In the genomic region with DNA sequence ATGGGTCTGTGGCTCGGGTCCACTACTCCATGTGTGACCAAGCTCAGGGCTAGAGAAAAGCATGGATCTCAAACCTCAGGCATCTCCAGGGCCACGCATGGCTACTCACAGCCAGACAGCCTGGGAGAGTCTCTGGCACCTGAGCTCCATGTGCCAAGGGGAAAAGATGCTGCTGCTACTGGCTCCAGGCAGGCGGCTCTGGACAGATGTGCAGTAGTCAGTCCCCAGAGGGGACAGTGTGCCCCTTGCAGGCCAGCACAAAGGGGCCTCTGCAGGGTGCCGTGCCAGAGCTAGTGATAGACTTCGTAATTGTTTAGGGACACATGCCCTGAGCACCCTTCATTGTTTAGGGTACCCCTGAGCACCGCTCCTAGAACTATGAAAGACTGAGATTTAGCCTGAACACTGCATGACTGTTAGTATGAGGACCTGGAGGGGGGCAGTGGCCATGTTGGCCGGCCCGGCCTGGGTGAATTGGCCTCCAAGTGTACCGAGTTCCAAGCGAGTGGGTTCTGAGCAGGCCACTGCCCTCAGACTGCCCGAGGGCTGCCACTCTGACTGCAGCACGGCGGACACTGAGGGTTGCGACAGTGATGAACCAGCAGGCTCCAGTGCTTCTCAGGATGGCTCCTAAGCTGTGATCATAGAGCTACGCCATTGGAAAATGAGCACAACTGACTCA, we compare ENCODE assay signal across 14 cellular contexts.
"Had no signal": no experiment of that assay in that cellular context is flagged by ENCODE, and none has a peak within 500 bp of the region (broad histone marks: within the 10 kb centered on the region; RNA-seq: fewer than 3 reads in every experiment).

No MANE protein-coding gene starts in this region.

- H3K36me3 ChIP-seq: colonic mucosa, stomach, thoracic aorta, transverse colon had no signal

- ATAC-seq: foreskin keratinocyte, left lobe of liver, psoas muscle had no signal

- H3K4me3 Mint-ChIP-seq: mesothelial cell of epicardium, nephron had no signal

- H3K27ac ChIP-seq: colonic mucosa, foreskin keratinocyte, psoas muscle, stomach, thoracic aorta, transverse colon had no signal

- H3K36me3 Mint-ChIP-seq: mesothelial cell of epicardium had no signal

- H3K4me1 Mint-ChIP-seq: mesothelial cell of epicardium had no signal

- H3K9me3 ChIP-seq: colonic mucosa, psoas muscle, thoracic aorta, transverse colon had no signal

- H3K27me3 ChIP-seq: colonic mucosa, foreskin keratinocyte, stomach, transverse colon had no signal

- H3K4me1 ChIP-seq: colonic mucosa, foreskin keratinocyte, psoas muscle, stomach, transverse colon had no signal

- H3K4me3 ChIP-seq: colonic mucosa, psoas muscle, stomach, thoracic aorta, transverse colon had no signal

- H3K27ac Mint-ChIP-seq: mesothelial cell of epicardium, nephron had no signal

- DNase-seq: cerebellar nuclear complex; colonic mucosa; dermis blood vessel endothelial cell; foreskin keratinocyte; small intestine; stimulated activated CD4-positive, alpha-beta T cell treated with anti-CD3 and anti-CD28 coated beads, Interleukin-2, amount 100 ng/mL, for 48 hours; stomach; substantia nigra; transverse colon had no signal
